ENCODE assay signal across 1 cellular context in genomic region chr1:83583351-83584014, GRCh38.
TF ChIP-seq lines count a peak whose summit lies in the region.

No MANE protein-coding gene starts in this region.

TF ChIP-seq in H1, 55 proteins besides CTCF, POLR2A, EP300 and RAD21 (continued from another document):
- TF ChIP-seq SIN3A (conservative IDR thresholded peaks at IDR 0.05 in 1 of 2, IDR thresholded peaks at IDR 0.05 in 1 of 2; ENCODE audit: low read depth in 1 of 2, low read length in 2 of 2), result no peak
- TF ChIP-seq ATF3 (IDR thresholded peaks at IDR 0.05; ENCODE audit: insufficient read depth, low read depth, low read length), result no peak
- no peak for TF ChIP-seq SRF (IDR thresholded peaks at IDR 0.05; ENCODE audit: low read depth, low read length)
- no peak for TF ChIP-seq TCF12 (IDR thresholded peaks at IDR 0.05; ENCODE audit: low read depth, low read length)
- no peak for TF ChIP-seq PHF8 (conservative IDR thresholded peaks at IDR 0.05; ENCODE audit: low read depth, low read length)
